ENCODE assay signal across 10 cellular contexts in the genomic region with DNA sequence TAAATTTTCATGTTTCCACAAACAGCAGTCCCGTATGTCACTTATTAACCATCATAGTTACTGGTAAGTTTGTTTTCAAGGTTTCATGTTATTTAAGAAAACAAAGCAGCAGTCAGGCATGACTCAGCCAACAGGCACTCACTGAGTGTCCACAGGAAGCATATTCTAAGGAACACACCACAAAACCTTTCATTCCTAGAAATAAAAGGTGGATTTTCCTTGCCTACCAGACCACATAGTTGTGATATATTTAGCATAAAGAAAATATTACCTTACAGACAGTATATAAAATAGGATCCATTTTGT.
DNase-seq lines count a peak whose midpoint lies in the region; ATAC-seq and TF ChIP-seq lines count a peak whose summit lies in the region.
"Had no signal": no experiment of that assay in that cellular context is flagged by ENCODE, and none has a peak within 500 bp of the region (broad histone marks: within the 10 kb centered on the region; RNA-seq: fewer than 3 reads in every experiment).

No MANE protein-coding gene starts in this region.

- H3K36me3 ChIP-seq in transverse colon = no peaks in the 10 kb centered on the region

- WGBS in transverse colon (ENCODE audit: low coverage in 1 of 2), 2 donors = 25 to 33% methylated on average over 1 of the region's 1 CpG

- ATAC-seq in GM19438 (IDR thresholded peaks at IDR 0.05; ENCODE audit: low read depth, unreplicated experiment) (peak; percentile 94), HG03558 (IDR thresholded peaks at IDR 0.05; ENCODE audit: extremely low read depth, unreplicated experiment) (peak; percentile 77)
- ATAC-seq in activated CD4-positive, alpha-beta T cell treated with anti-CD3 and anti-CD28 coated beads for 36 hours = no peak

- no peak overlapping the region for H3K4me3 Mint-ChIP-seq in activated CD4-positive, alpha-beta T cell treated with anti-CD3 and anti-CD28 coated beads for 36 hours
- H3K4me3 Mint-ChIP-seq: activated T-cell treated with anti-CD3 and anti-CD28 coated beads, Interleukin-2, amount 50 U/mL, for 24 hours had no signal

- H3K4me3 ChIP-seq in cardiac fibroblast (replicated peaks in 1 of 2; ENCODE audit: low read depth in 2 of 2, low read length in 2 of 2) (no peak overlapping the region), transverse colon (no peak overlapping the region)

- H3K4me1 Mint-ChIP-seq in activated CD4-positive, alpha-beta T cell treated with anti-CD3 and anti-CD28 coated beads for 36 hours = no peaks in the 10 kb centered on the region

- intact Hi-C loops in transverse colon (cut with DNase I; ENCODE audit: low total_unique reads) = no loop called here
- intact Hi-C loops in activated CD4-positive, alpha-beta T cell treated with anti-CD3 and anti-CD28 coated beads for 36 hours (cut with DNase I, micrococcal nuclease) = no loop called here

- POLR2A ChIA-PET in activated CD4-positive, alpha-beta T cell treated with anti-CD3 and anti-CD28 coated beads for 36 hours (lab: Charles Lee) = no interaction called here

- H3K27me3 Mint-ChIP-seq in activated CD4-positive, alpha-beta T cell treated with anti-CD3 and anti-CD28 coated beads for 36 hours = no peaks in the 10 kb centered on the region
- H3K27me3 Mint-ChIP-seq: activated T-cell treated with anti-CD3 and anti-CD28 coated beads, Interleukin-2, amount 50 U/mL, for 24 hours had no signal

- TF ChIP-seq CTCF in cardiac fibroblast (IDR thresholded peaks at IDR 0.05; ENCODE audit: low read depth, low read length) (no peak), transverse colon (IDR thresholded peaks at IDR 0.05) (no peak)

- H3K4me1 ChIP-seq in transverse colon = no peaks in the 10 kb centered on the region

- H3K27me3 ChIP-seq in transverse colon = no peaks in the 10 kb centered on the region

- no peak overlapping the region for H3K27ac ChIP-seq in transverse colon

- DNase-seq in cardiac fibroblast (ENCODE audit: low read depth in 2 of 2) (peak; percentile 39 to 92), smooth muscle cell of the brain vasculature (ENCODE audit: low read depth, low spot score) (peak; percentile 76), transverse colon (no peak), T-helper 1 cell (no peak)
- no peak for DNase-seq in activated CD4-positive, alpha-beta T cell treated with anti-CD3 and anti-CD28 coated beads for 36 hours
- DNase-seq in activated CD4-positive, alpha-beta T cell treated with anti-CD3 and anti-CD28 coated beads, Interleukin-2, amount 50 U/mL, for 1 hour = no peak
- DNase-seq: activated T-cell treated with anti-CD3 and anti-CD28 coated beads, Interleukin-2, amount 50 U/mL, for 24 hours; Karpas-422 had no signal

- no peaks in the 10 kb centered on the region for H3K36me3 Mint-ChIP-seq in activated CD4-positive, alpha-beta T cell treated with anti-CD3 and anti-CD28 coated beads for 36 hours (ENCODE audit: low read depth)

- in situ Hi-C loops in transverse colon (cut with MboI; ENCODE audit: low pct_ligation_motif_present in 1 of 4, low pct_unique_long_range_greater_than_20kb in 1 of 4, low sequenced_read_pairs in 3 of 4) = no loop called here

- no peak overlapping the region for H3K27ac Mint-ChIP-seq in activated CD4-positive, alpha-beta T cell treated with anti-CD3 and anti-CD28 coated beads for 36 hours
- H3K27ac Mint-ChIP-seq: activated T-cell treated with anti-CD3 and anti-CD28 coated beads, Interleukin-2, amount 50 U/mL, for 24 hours had no signal

- H3K9me3 Mint-ChIP-seq in activated CD4-positive, alpha-beta T cell treated with anti-CD3 and anti-CD28 coated beads for 36 hours (ENCODE audit: low read depth) = no peaks in the 10 kb centered on the region

- H3K9me3 ChIP-seq in transverse colon = no peaks in the 10 kb centered on the region

- CTCF ChIA-PET in activated CD4-positive, alpha-beta T cell treated with anti-CD3 and anti-CD28 coated beads for 36 hours (lab: Charles Lee) = no interaction called here

- no peak for TF ChIP-seq EP300 in transverse colon (IDR thresholded peaks at IDR 0.05; ENCODE audit: low read depth)

- TF ChIP-seq POLR2A in transverse colon (IDR thresholded peaks at IDR 0.05) = no peak

Comparison
In these comparisons a context has a peak if more than half of its experiments do, and no peak if none do; other contexts are left out.
1. DNase-seq: peak in cardiac fibroblast (2 of 2) and smooth muscle cell of the brain vasculature (single experiment); none in transverse colon (single experiment), activated CD4-positive, alpha-beta T cell treated with anti-CD3 and anti-CD28 coated beads for 36 hours (single experiment), activated CD4-positive, alpha-beta T cell treated with anti-CD3 and anti-CD28 coated beads, Interleukin-2, amount 50 U/mL, for 1 hour (single experiment) and T-helper 1 cell (0 of 5).